10 cellular contexts compared by ENCODE assay signal in the genomic region with DNA sequence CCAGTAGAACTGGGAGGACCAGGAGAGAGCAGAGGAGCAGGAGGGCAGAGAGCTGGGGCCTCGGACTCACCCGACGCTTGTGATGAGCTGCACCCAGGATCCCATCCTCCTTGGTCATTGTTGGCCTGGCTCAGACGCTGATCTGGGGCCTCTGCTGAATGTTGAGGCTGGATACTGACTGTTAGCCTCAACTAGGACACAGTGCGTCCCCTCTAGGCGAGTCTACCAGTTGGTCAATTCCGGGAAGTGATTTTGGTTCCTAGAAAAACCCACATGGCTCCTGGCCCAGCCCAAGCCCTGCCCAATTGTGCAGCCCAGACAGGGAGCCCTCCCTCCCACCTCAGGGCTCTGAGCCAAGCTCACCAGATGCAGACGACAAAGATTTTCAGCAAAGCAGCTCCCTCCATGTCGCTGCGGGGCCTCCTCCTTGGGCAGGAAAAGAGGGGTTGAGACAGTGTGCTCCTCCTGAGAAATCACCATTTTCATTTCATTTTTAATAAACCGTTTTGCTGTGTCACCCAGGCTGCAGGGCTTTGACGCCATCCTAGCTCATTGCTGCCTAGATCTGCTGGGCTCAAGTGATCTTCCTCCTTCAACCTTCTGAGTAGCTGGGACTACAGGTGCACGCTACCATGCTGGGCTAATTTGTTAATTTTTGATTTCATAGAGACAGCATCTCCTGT. TPM values are rescaled to one million over a fixed set of nuclear protein-coding genes. Genes with fewer than 3 reads are reported as not detected.
DNase-seq lines count a peak whose midpoint lies in the region; ATAC-seq and TF ChIP-seq lines count a peak whose summit lies in the region.
"Had no signal": no experiment of that assay in that cellular context is flagged by ENCODE, and none has a peak within 500 bp of the region (broad histone marks: within the 10 kb centered on the region; RNA-seq: fewer than 3 reads in every experiment).

A gene with protein sequence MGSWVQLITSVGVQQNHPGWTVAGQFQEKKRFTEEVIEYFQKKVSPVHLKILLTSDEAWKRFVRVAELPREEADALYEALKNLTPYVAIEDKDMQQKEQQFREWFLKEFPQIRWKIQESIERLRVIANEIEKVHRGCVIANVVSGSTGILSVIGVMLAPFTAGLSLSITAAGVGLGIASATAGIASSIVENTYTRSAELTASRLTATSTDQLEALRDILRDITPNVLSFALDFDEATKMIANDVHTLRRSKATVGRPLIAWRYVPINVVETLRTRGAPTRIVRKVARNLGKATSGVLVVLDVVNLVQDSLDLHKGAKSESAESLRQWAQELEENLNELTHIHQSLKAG (minus strand): TSS at position 180 of the 683 bp plus-strand sequence. CDS start 75 bp downstream, at position 105.

- H3K9me3 ChIP-seq in gastroesophageal sphincter (no peaks in the 10 kb centered on the region), ovary (no peaks in the 10 kb centered on the region)

- intact Hi-C loops in ovary (cut with DNase I): no loop called here

- no peaks in the 10 kb centered on the region for H3K27me3 ChIP-seq in gastroesophageal sphincter
- no peaks in the 10 kb centered on the region for H3K27me3 ChIP-seq in ovary

- no peak for TF ChIP-seq CTCF in gastroesophageal sphincter (IDR thresholded peaks at IDR 0.05)
- TF ChIP-seq CTCF in ovary (IDR thresholded peaks at IDR 0.05): no peak

- no peaks in the 10 kb centered on the region for H3K36me3 ChIP-seq in gastroesophageal sphincter
- H3K36me3 ChIP-seq in ovary: no peaks in the 10 kb centered on the region

- no peak within 1 kb of the TSS for H3K27ac Mint-ChIP-seq in activated naive CD4-positive, alpha-beta T cell treated with anti-CD3 and anti-CD28 coated beads, Interleukin-2, amount 50 U/mL, for 72 hours
- H3K27ac Mint-ChIP-seq: H9 had no signal

- no peak for TF ChIP-seq EP300 in gastroesophageal sphincter (IDR thresholded peaks at IDR 0.05)
- TF ChIP-seq EP300 in ovary (IDR thresholded peaks at IDR 0.05): no peak

- TF ChIP-seq POLR2A in gastroesophageal sphincter (IDR thresholded peaks at IDR 0.05) (peak in 1 of 2 donors; percentile 16), ovary (IDR thresholded peaks at IDR 0.05) (no peak)

- DNase-seq in COR-L47 (lab: John Stamatoyannopoulos, UW) (peak; percentile 78), OCI-M1 (lab: John Stamatoyannopoulos, UW) (peak; percentile 98), ovary (peak; percentile 82 to 90 (median 86)), iPS-NIHi7 (ENCODE audit: extremely low spot score) (no peak), NOMO-1 treated with dmso at 0.1 percent for 144 hours (lab: John Stamatoyannopoulos, UW; ENCODE audit: unreplicated experiment) (no peak)
- DNase-seq in activated naive CD4-positive, alpha-beta T cell treated with anti-CD3 and anti-CD28 coated beads, Interleukin-2, amount 50 U/mL, for 72 hours (ENCODE audit: low spot score in 2 of 2): no peak
- DNase-seq: H9, NCI-H1048 had no signal

- H3K36me3 Mint-ChIP-seq in activated naive CD4-positive, alpha-beta T cell treated with anti-CD3 and anti-CD28 coated beads, Interleukin-2, amount 50 U/mL, for 72 hours: no peaks in the 10 kb centered on the region

- H3K4me3 ChIP-seq in gastroesophageal sphincter (peak within 1 kb of the TSS in 1 of 2 donors; percentile 33), ovary (no peak within 1 kb of the TSS)

- H3K4me1 ChIP-seq in gastroesophageal sphincter: peaks cover 0 to 28% (median 10%) of the 10 kb centered on the region in 3 donors
- H3K4me1 ChIP-seq in ovary (ENCODE audit: insufficient read depth): peaks cover 21% of the 10 kb centered on the region

- peak; percentile 73 for ATAC-seq in gastroesophageal sphincter
- no peak for ATAC-seq in HG03045 (IDR thresholded peaks at IDR 0.05; ENCODE audit: unreplicated experiment)
- no peak for ATAC-seq in activated naive CD4-positive, alpha-beta T cell treated with anti-CD3 and anti-CD28 coated beads, Interleukin-2, amount 50 U/mL, for 72 hours

- WGBS in gastroesophageal sphincter (ENCODE audit: low coverage in 1 of 2), 2 donors: 31 to 60% methylated on average over 1 to 3 of the region's 13 CpGs
- 16 to 31% (median 31%) methylated on average over 8 to 13 of the region's 13 CpGs for WGBS in ovary, 3 donors

- H3K27ac ChIP-seq in gastroesophageal sphincter (peak within 1 kb of the TSS in 1 of 4 donors; percentile 33), ovary (peak within 1 kb of the TSS in 1 of 2 donors; percentile 68)

- no peaks in the 10 kb centered on the region for H3K9me3 Mint-ChIP-seq in activated naive CD4-positive, alpha-beta T cell treated with anti-CD3 and anti-CD28 coated beads, Interleukin-2, amount 50 U/mL, for 72 hours
- H3K9me3 Mint-ChIP-seq: H9 had no signal

RNA-seq across cellular contexts. Expression of the gene that starts here (rescaled TPM):
- 10 to 100 TPM in 1 of 4 donors, 1 to 10 TPM in 3; 1.1 to 18.8 (median 5.4) TPM for total RNA-seq in gastroesophageal sphincter
- total RNA-seq in ovary: 10 to 100 TPM in 3 of 7 donors, 1 to 10 TPM in 2, under 1 TPM in 2; 0.31 to 18.6 (median 7.3) TPM
- 1 to 10 TPM; 5.6 to 8.5 TPM for polyA plus RNA-seq in ovary
- total RNA-seq in activated naive CD4-positive, alpha-beta T cell treated with anti-CD3 and anti-CD28 coated beads, Interleukin-2, amount 50 U/mL, for 72 hours: under 1 TPM; 0.14 to 0.18 TPM
- total RNA-seq: H9 had no signal

Comparison
In these comparisons a context has a peak if more than half of its experiments do, and no peak if none do; other contexts are left out.
1. DNase-seq: peak in COR-L47 (single experiment), OCI-M1 (single experiment) and ovary (5 of 5); none in iPS-NIHi7 (single experiment), activated naive CD4-positive, alpha-beta T cell treated with anti-CD3 and anti-CD28 coated beads, Interleukin-2, amount 50 U/mL, for 72 hours (0 of 2) and NOMO-1 treated with dmso at 0.1 percent for 144 hours (single experiment).